In the genomic region with DNA sequence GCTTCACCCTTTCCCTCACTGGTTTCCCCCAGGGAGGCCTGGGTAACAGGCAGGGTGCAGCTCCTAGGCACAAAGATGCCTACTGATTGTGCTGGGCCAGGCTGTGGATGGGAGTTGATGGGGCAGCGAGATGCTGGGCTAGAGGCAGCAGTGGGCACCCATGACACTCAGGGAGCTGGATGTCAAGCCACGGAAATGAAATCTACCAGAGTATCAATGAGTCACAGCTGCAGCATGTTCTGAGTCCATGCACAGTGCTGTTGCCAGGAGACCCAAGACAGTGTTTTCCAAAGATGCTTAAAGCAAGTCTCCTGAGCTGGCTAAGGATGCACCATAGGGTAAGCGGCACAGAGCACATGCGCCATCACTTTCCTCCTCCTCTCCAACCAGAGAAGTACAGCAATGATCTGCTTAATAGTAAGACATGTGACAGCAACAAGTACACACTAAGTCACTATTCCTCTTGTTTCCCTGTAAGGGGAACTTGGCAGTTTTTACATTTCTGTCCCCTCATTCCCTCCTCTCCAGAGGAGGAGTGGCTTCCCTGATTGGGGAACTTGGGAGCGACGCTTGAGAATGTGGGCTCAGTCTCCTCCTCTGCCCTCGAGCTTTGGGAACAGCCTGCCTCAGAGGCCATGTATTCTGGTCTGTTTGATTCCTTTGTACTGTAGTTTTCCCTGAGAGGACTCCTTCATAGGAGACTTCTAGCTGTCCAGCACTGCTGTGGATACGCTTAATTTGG, we compare ENCODE assay signal across 1 cellular context.
TF ChIP-seq lines count a peak whose summit lies in the region.

No MANE protein-coding gene starts in this region.

TF ChIP-seq in H1, 55 proteins besides CTCF, POLR2A, EP300 and RAD21:
- TF ChIP-seq, protein P1, sequence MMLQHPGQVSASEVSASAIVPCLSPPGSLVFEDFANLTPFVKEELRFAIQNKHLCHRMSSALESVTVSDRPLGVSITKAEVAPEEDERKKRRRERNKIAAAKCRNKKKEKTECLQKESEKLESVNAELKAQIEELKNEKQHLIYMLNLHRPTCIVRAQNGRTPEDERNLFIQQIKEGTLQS (IDR thresholded peaks at IDR 0.05; ENCODE audit: insufficient read depth, low read depth, low read length): no peak
- TF ChIP-seq ASH2L (IDR thresholded peaks at IDR 0.05; ENCODE audit: low read length) (no peak), SIN3A (conservative IDR thresholded peaks at IDR 0.05 in 1 of 2, IDR thresholded peaks at IDR 0.05 in 1 of 2; ENCODE audit: low read depth in 1 of 2, low read length in 2 of 2) (no peak), RNF2 (IDR thresholded peaks at IDR 0.05; ENCODE audit: borderline replicate concordance, low read depth, low read length, missing control alignments, poor library complexity, severe bottlenecking) (no peak), TAF1 (IDR thresholded peaks at IDR 0.05; ENCODE audit: low read depth, low read length) (no peak), SP2 (IDR thresholded peaks at IDR 0.05; ENCODE audit: low read length) (no peak), JUND (IDR thresholded peaks at IDR 0.05; ENCODE audit: low read length) (no peak), CREB1 (IDR thresholded peaks at IDR 0.05) (no peak), GTF2F1 (IDR thresholded peaks at IDR 0.05; ENCODE audit: borderline replicate concordance, low read depth, low read length) (no peak), CTBP2 (IDR thresholded peaks at IDR 0.05; ENCODE audit: borderline replicate concordance, insufficient read depth, insufficient read length, low read length) (no peak), TBP (IDR thresholded peaks at IDR 0.05; ENCODE audit: low read depth, low read length) (no peak), GABPA (IDR thresholded peaks at IDR 0.05; ENCODE audit: borderline replicate concordance, insufficient read depth, low read length) (no peak), KDM4A (IDR thresholded peaks at IDR 0.05; ENCODE audit: low read depth, low read length, severe bottlenecking) (no peak)
